Comparison of ENCODE assay signal across 8 cellular contexts in genomic region chr1:156601122-156601830, GRCh38. TPM values are rescaled to one million over a fixed set of nuclear protein-coding genes. Genes with fewer than 3 reads are reported as not detected.
DNase-seq lines count a peak whose midpoint lies in the region; ATAC-seq and TF ChIP-seq lines count a peak whose summit lies in the region.

GPATCH4 (minus strand) TSS chr1:156601479.

- no peaks in the 10 kb centered on the region for H4K20me1 ChIP-seq in hepatocyte (ENCODE audit: insufficient read depth, poor library complexity, severe bottlenecking)

- peak within 1 kb of the TSS; percentile 97 for H2AFZ ChIP-seq in hepatocyte

- intact Hi-C loops in aorta (cut with DNase I) = loop anchor here in 1 of 2 donors (10.0 kb wide), 1 partner anchor 216 kb away; no protein-coding TSS in a partner anchor

- H3K9me3 ChIP-seq in HAP-1 (no peaks in the 10 kb centered on the region), hepatocyte (ENCODE audit: low read depth) (no peaks in the 10 kb centered on the region), aorta (ENCODE audit: control insufficient read depth, low read length) (no peaks in the 10 kb centered on the region)

- ATAC-seq in aorta (ENCODE audit: low FRiP score) = peak; percentile 94

- under 1% methylated on average over 35 of the region's 35 CpGs for WGBS in hepatocyte (ENCODE audit: low lambda C conversion rate, missing lambda C conversion rate)
- 0 to 1% methylated on average over 35 of the region's 35 CpGs for WGBS in aorta, 2 donors

- peak; percentile 96 for DNase-seq in DMS114 treated with DMSO at 0.1 percent for 48 hours (lab: John Stamatoyannopoulos, UW; ENCODE audit: unreplicated experiment)
- peak; percentile 84 to 90 for DNase-seq in HAP-1 (ENCODE audit: low spot score in 2 of 2)
- DNase-seq in NCI-H2029 treated with DMSO at 0.1 percent for 48 hours (lab: John Stamatoyannopoulos, UW) = peak; percentile 60
- DNase-seq in T1000 (lab: John Stamatoyannopoulos, UW) = peak; percentile 70
- DNase-seq in astrocyte of the hippocampus (ENCODE audit: low read depth, low spot score) = peak; percentile 95
- peak; percentile 88 for DNase-seq in hepatocyte (ENCODE audit: low spot score)
- DNase-seq in renal cortical epithelial cell (ENCODE audit: low read depth) = peak; percentile 78
- peak; percentile 89 to 90 for DNase-seq in aorta

- no peak for TF ChIP-seq CTCF in hepatocyte (IDR thresholded peaks at IDR 0.05; ENCODE audit: poor library complexity)

- H3K4me1 ChIP-seq in HAP-1 (peaks cover 14% of the 10 kb centered on the region), hepatocyte (ENCODE audit: insufficient read depth) (peaks cover 9% of the 10 kb centered on the region), aorta (ENCODE audit: control insufficient read depth in 1 of 2, insufficient read depth in 2 of 2, low read length in 2 of 2) (no peaks in the 10 kb centered on the region)

- H3K27me3 ChIP-seq in HAP-1 (ENCODE audit: low read depth) (no peaks in the 10 kb centered on the region), hepatocyte (no peaks in the 10 kb centered on the region), aorta (ENCODE audit: control insufficient read depth in 1 of 2, insufficient read depth in 2 of 2, low read length in 1 of 2) (no peaks in the 10 kb centered on the region)

- H3K4me3 ChIP-seq in HAP-1 (peak within 1 kb of the TSS; percentile 71), hepatocyte (peak within 1 kb of the TSS; percentile 67), aorta (ENCODE audit: low read length in 2 of 2) (peak within 1 kb of the TSS; percentile 56)

- peak within 1 kb of the TSS; percentile 82 for H3K27ac ChIP-seq in hepatocyte
- peak within 1 kb of the TSS in 1 of 2 donors; percentile 67 for H3K27ac ChIP-seq in aorta (ENCODE audit: low read depth in 1 of 2, low read length in 2 of 2)

- H3K79me2 ChIP-seq in hepatocyte = peaks cover 21% of the 10 kb centered on the region

- H3K9me2 ChIP-seq in hepatocyte (replicated peaks; ENCODE audit: insufficient read depth) = no peaks in the 10 kb centered on the region

- in situ Hi-C loops in HAP-1 (cut with MboI; ENCODE audit: low sequenced_read_pairs) = no loop called here

- H3K36me3 ChIP-seq in HAP-1 (replicated peaks) (peaks cover 32% of the 10 kb centered on the region), hepatocyte (replicated peaks; ENCODE audit: insufficient read depth, low read depth) (no peaks in the 10 kb centered on the region), aorta (ENCODE audit: control insufficient read depth in 1 of 2, insufficient read depth in 2 of 2, low read length in 1 of 2) (peaks cover 0 to 5% of the 10 kb centered on the region in 2 donors)

- H3K4me2 ChIP-seq in hepatocyte = peak within 1 kb of the TSS; percentile 85

RNA-seq across cellular contexts. Expression of gene GPATCH4, which starts in this region (rescaled TPM):
- 5.6 and 17.4 TPM in 2 replicates for total RNA-seq in hepatocyte
- polyA plus RNA-seq in hepatocyte = 28.3 and 28.6 TPM in 2 replicates
- total RNA-seq in renal cortical epithelial cell = 13.5 and 33.8 TPM in 2 replicates
- 10 to 100 TPM; 15.6 to 24.0 TPM for total RNA-seq in aorta
- 10 to 100 TPM; 12.2 to 22.4 TPM for polyA plus RNA-seq in aorta
